ENCODE assay signal across 13 cellular contexts in the genomic region with DNA sequence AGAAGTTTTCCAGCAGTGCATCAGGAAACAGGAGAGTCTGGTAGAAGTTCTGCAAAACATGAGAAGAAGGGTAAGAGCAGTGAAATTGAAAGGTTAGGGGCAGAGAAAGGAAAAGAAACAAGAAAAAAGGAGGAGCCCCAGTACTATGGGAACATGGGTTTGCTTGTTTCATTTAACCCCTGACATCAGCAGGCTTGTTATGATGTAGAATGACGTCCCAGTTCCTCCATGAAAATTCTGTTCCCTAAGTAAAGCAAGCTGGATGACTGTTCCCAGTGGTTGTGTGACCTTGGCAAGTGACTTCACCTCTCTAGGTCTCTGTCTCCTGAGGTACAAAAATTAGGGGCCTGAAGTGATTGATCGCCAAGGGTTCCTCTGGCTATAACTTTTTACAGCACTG.
"Had no signal": no experiment of that assay in that cellular context is flagged by ENCODE, and none has a peak within 500 bp of the region (broad histone marks: within the 10 kb centered on the region; RNA-seq: fewer than 3 reads in every experiment).

No MANE protein-coding gene starts in this region.

- H3K9me3 Mint-ChIP-seq: memory B cell, nephron had no signal

- H3K27me3 Mint-ChIP-seq: memory B cell had no signal

- H3K4me1 ChIP-seq: prostate gland had no signal

- H3K4me3 ChIP-seq: prostate gland, right lobe of liver, spleen, tibial nerve, vagina had no signal

- H3K27ac ChIP-seq: prostate gland, right lobe of liver, tibial nerve, vagina had no signal

- H3K27me3 ChIP-seq: right lobe of liver, spleen, tibial nerve, vagina had no signal

- H3K36me3 Mint-ChIP-seq: memory B cell had no signal

- H3K36me3 ChIP-seq: prostate gland, right lobe of liver, spleen, tibial nerve, vagina had no signal

- H3K9me3 ChIP-seq: prostate gland, right lobe of liver, spleen, tibial nerve, vagina had no signal

- H3K4me3 Mint-ChIP-seq: memory B cell, nephron had no signal

- ATAC-seq: esophagus mucosa, left lobe of liver had no signal

- H3K27ac Mint-ChIP-seq: memory B cell, nephron had no signal

- DNase-seq: activated naive CD4-positive, alpha-beta T cell; activated T-cell treated with anti-CD3 and anti-CD28 coated beads for 4 hours; aorta; hippocampal formation; right lobe of liver; spleen had no signal
